8 cellular contexts compared by ENCODE assay signal in genomic region chr2:238061310-238062202, GRCh38. TPM values are rescaled to one million over a fixed set of nuclear protein-coding genes. Genes with fewer than 3 reads are reported as not detected.
DNase-seq lines count a peak whose midpoint lies in the region; ATAC-seq and TF ChIP-seq lines count a peak whose summit lies in the region.

No MANE protein-coding gene starts in this region.

- H3K36me3 ChIP-seq in HCT116 (ENCODE audit: control insufficient read depth in 1 of 2, insufficient read depth in 2 of 2, low read length in 2 of 2) (peaks cover 7 to 17% of the 10 kb centered on the region in 2 experiments; a peak in 3 of 4 replicates), aorta (ENCODE audit: control insufficient read depth in 1 of 2, insufficient read depth in 2 of 2, low read length in 1 of 2) (peaks cover 0 to 2% of the 10 kb centered on the region in 2 donors)
- peaks cover 0 to 12% (median 0%) of the 10 kb centered on the region in 3 experiments for H3K36me3 ChIP-seq in naive thymus-derived CD4-positive, alpha-beta T cell (ENCODE audit: control insufficient read depth in 2 of 3, insufficient read depth in 3 of 3, low read length in 3 of 3)

- intact Hi-C loops in HCT116 (cut with micrococcal nuclease) = no loop called here
- intact Hi-C loops in activated CD4-positive, alpha-beta T cell treated with anti-CD3 and anti-CD28 coated beads for 36 hours (cut with DNase I, micrococcal nuclease) = loop anchor here (1.0 to 10.0 kb wide), 8 partner anchors 37 to 621 kb away; partner anchors contain the start of gene TRAF3IP1 (in 1 of the 2)
- intact Hi-C loops in naive thymus-derived CD4-positive, alpha-beta T cell (cut with micrococcal nuclease) = loop anchor here (1.0 to 5.0 kb wide), 6 partner anchors 138 to 629 kb away; partner anchors contain the start of gene TRAF3IP1 (in 1 of the 2)
- intact Hi-C loops in aorta (cut with DNase I) = loop anchor here (2.0 to 10.0 kb wide), 4 partner anchors 76 to 203 kb away; partner anchors contain the start of genes UBE2F (in 2 of the 2), KLHL30 (in 1 of the 2) and RAMP1 (in 1 of the 2)

- peak overlapping the region; percentile 96 for H3K27ac Mint-ChIP-seq in activated CD4-positive, alpha-beta T cell treated with anti-CD3 and anti-CD28 coated beads for 36 hours
- peak overlapping the region; percentile 26 to 93 (median 69) for H3K27ac Mint-ChIP-seq in naive thymus-derived CD4-positive, alpha-beta T cell

- H3K4me3 Mint-ChIP-seq in activated CD4-positive, alpha-beta T cell treated with anti-CD3 and anti-CD28 coated beads for 36 hours = peak overlapping the region; percentile 80
- H3K4me3 Mint-ChIP-seq in naive thymus-derived CD4-positive, alpha-beta T cell = peak overlapping the region; percentile 83 to 98 (median 88)

- peaks cover 4% of the 10 kb centered on the region for H3K9me3 Mint-ChIP-seq in activated CD4-positive, alpha-beta T cell treated with anti-CD3 and anti-CD28 coated beads for 36 hours (ENCODE audit: low read depth)
- H3K9me3 Mint-ChIP-seq in naive thymus-derived CD4-positive, alpha-beta T cell = peaks cover 0 to 7% (median 2%) of the 10 kb centered on the region in 11 donors

- peaks cover 49% of the 10 kb centered on the region for H3K36me3 Mint-ChIP-seq in activated CD4-positive, alpha-beta T cell treated with anti-CD3 and anti-CD28 coated beads for 36 hours (ENCODE audit: low read depth)
- peaks cover 6 to 31% (median 16%) of the 10 kb centered on the region in 5 donors for H3K36me3 Mint-ChIP-seq in naive thymus-derived CD4-positive, alpha-beta T cell

- no peaks in the 10 kb centered on the region for H3K9me2 ChIP-seq in HCT116 (ENCODE audit: insufficient read depth)

- no peaks in the 10 kb centered on the region for H3K9me3 ChIP-seq in HCT116 (ENCODE audit: control insufficient read depth in 1 of 2, insufficient read depth in 1 of 2, low read depth in 1 of 2, low read length in 2 of 2)
- no peaks in the 10 kb centered on the region for H3K9me3 ChIP-seq in naive thymus-derived CD4-positive, alpha-beta T cell (ENCODE audit: control insufficient read depth in 2 of 3, low read length in 3 of 3)
- H3K9me3 ChIP-seq in aorta (ENCODE audit: control insufficient read depth, low read length) = no peaks in the 10 kb centered on the region

- H3K27ac ChIP-seq in HCT116 (ENCODE audit: low read depth, low read length) = peak overlapping the region; percentile 94
- H3K27ac ChIP-seq in naive thymus-derived CD4-positive, alpha-beta T cell (ENCODE audit: low read depth, low read length) = peak overlapping the region; percentile 73
- peak overlapping the region in 1 of 2 donors; percentile 23 for H3K27ac ChIP-seq in aorta (ENCODE audit: low read depth in 1 of 2, low read length in 2 of 2)

- H3K4me1 ChIP-seq in HCT116 (ENCODE audit: control insufficient read depth in 1 of 2, insufficient read depth in 2 of 2, low read length in 2 of 2) (peaks cover 9 to 22% of the 10 kb centered on the region in 2 experiments; a peak in 2 of 4 replicates), aorta (ENCODE audit: control insufficient read depth in 1 of 2, insufficient read depth in 2 of 2, low read length in 2 of 2) (no peaks in the 10 kb centered on the region)
- H3K4me1 ChIP-seq in naive thymus-derived CD4-positive, alpha-beta T cell (ENCODE audit: control insufficient read depth in 2 of 2, insufficient read depth in 2 of 2, low read length in 2 of 2) = peaks cover 5 to 12% of the 10 kb centered on the region in 2 donors

- peaks cover 8% of the 10 kb centered on the region for H3K27me3 Mint-ChIP-seq in activated CD4-positive, alpha-beta T cell treated with anti-CD3 and anti-CD28 coated beads for 36 hours
- H3K27me3 Mint-ChIP-seq in naive thymus-derived CD4-positive, alpha-beta T cell = peaks cover 0 to 9% (median 7%) of the 10 kb centered on the region in 5 donors

- TF ChIP-seq RAD21 in HCT116 (IDR thresholded peaks at IDR 0.05; ENCODE audit: low read depth) = no peak

- H2AFZ ChIP-seq in HCT116 (ENCODE audit: low read depth, low read length, poor library complexity, severe bottlenecking) = no peak overlapping the region

- DNase-seq in SKM-1 treated with dmso at 0.1 percent for 144 hours (lab: John Stamatoyannopoulos, UW; ENCODE audit: unreplicated experiment) = peak; percentile 18
- no peak for DNase-seq in SKM-1 (lab: John Stamatoyannopoulos, UW; ENCODE audit: unreplicated experiment)
- DNase-seq in HCT116 (ENCODE audit: low read depth, low spot score) = no peak
- peak; percentile 15 for DNase-seq in NCI-H1105 treated with DMSO at 0.1 percent for 48 hours (lab: John Stamatoyannopoulos, UW)
- peak; percentile 58 for DNase-seq in activated CD4-positive, alpha-beta T cell treated with anti-CD3 and anti-CD28 coated beads for 36 hours
- no peak for DNase-seq in epithelial cell of proximal tubule (ENCODE audit: low read depth)
- peak in 2 of 9 donors; percentile 17 to 38 for DNase-seq in naive thymus-derived CD4-positive, alpha-beta T cell
- DNase-seq in aorta = no peak

- H3K4me2 ChIP-seq in HCT116 (ENCODE audit: low read length) = peak overlapping the region; percentile 83

- H4K20me1 ChIP-seq in HCT116 (ENCODE audit: insufficient read depth) = no peaks in the 10 kb centered on the region

- peak; percentile 13 for ATAC-seq in HCT116
- ATAC-seq in activated CD4-positive, alpha-beta T cell treated with anti-CD3 and anti-CD28 coated beads for 36 hours = peak; percentile 8
- ATAC-seq in naive thymus-derived CD4-positive, alpha-beta T cell = no peak
- peak; percentile 2 for ATAC-seq in aorta (ENCODE audit: low FRiP score)

- TF ChIP-seq CTCF in HCT116 (IDR thresholded peaks at IDR 0.05 in 2 of 3, conservative IDR thresholded peaks at IDR 0.05 in 1 of 3; ENCODE audit: borderline replicate concordance in 1 of 3, insufficient read depth in 1 of 3, low read depth in 2 of 3, low read length in 2 of 3) (no peak), epithelial cell of proximal tubule (conservative IDR thresholded peaks at IDR 0.05; ENCODE audit: low read depth, low read length) (no peak)

- H3K79me2 ChIP-seq in HCT116 (ENCODE audit: insufficient read depth, low read length) = peaks cover 35% of the 10 kb centered on the region

- RAD21 ChIA-PET in HCT116 (lab: Charles Lee; ENCODE audit: low non-redundant PET in 1 of 2, low total read pairs in 2 of 2, uncharacterized antibody in 2 of 2, unreplicated experiment in 2 of 2) = no interaction called here

- no peak for TF ChIP-seq POLR2A in HCT116 (IDR thresholded peaks at IDR 0.05; ENCODE audit: borderline replicate concordance, extremely low read depth, insufficient read depth, insufficient read length)

- no peaks in the 10 kb centered on the region for H3K27me3 ChIP-seq in HCT116 (ENCODE audit: insufficient read depth, low read length)
- no peaks in the 10 kb centered on the region for H3K27me3 ChIP-seq in naive thymus-derived CD4-positive, alpha-beta T cell (ENCODE audit: control insufficient read depth in 2 of 2, insufficient read depth in 2 of 2, low read length in 2 of 2)
- no peaks in the 10 kb centered on the region for H3K27me3 ChIP-seq in aorta (ENCODE audit: control insufficient read depth in 1 of 2, insufficient read depth in 2 of 2, low read length in 1 of 2)

- peaks cover 56% of the 10 kb centered on the region for H3K4me1 Mint-ChIP-seq in activated CD4-positive, alpha-beta T cell treated with anti-CD3 and anti-CD28 coated beads for 36 hours
- peaks cover 24 to 60% (median 37%) of the 10 kb centered on the region in 7 donors for H3K4me1 Mint-ChIP-seq in naive thymus-derived CD4-positive, alpha-beta T cell

- BruUV-seq in HCT116 (replicated peaks; lab: Mats Ljungman, UMichigan) = TSS peak; percentile 58

- H3K4me3 ChIP-seq in HCT116 (replicated peaks in 1 of 2; ENCODE audit: low read depth in 1 of 2, low read length in 2 of 2) (peak overlapping the region; percentile 78 to 95), epithelial cell of proximal tubule (ENCODE audit: low read depth, low read length) (peak overlapping the region; percentile 75), aorta (ENCODE audit: low read length in 2 of 2) (peak overlapping the region; percentile 13 to 44)
- H3K4me3 ChIP-seq in naive thymus-derived CD4-positive, alpha-beta T cell (ENCODE audit: low read length) = peak overlapping the region; percentile 96

- CTCF ChIA-PET in HCT116 (lab: Charles Lee) = no interaction called here
- CTCF ChIA-PET in activated CD4-positive, alpha-beta T cell treated with anti-CD3 and anti-CD28 coated beads for 36 hours (lab: Charles Lee) = interaction anchor here (0.7 to 1.2 kb wide), 6 partner anchors 11 to 386 kb away, joined by 3 to 4 read pairs (median 4); no protein-coding TSS in a partner anchor
- CTCF ChIA-PET in naive thymus-derived CD4-positive, alpha-beta T cell (lab: Charles Lee) = interaction anchor here (0.6 to 0.7 kb wide), 2 partner anchors 194 to 237 kb away, joined by 3 read pairs; no protein-coding TSS in a partner anchor

- 1 to 2% methylated on average over 30 of the region's 30 CpGs for WGBS in aorta, 2 donors

- peak overlapping the region; percentile 92 for H3K9ac ChIP-seq in HCT116 (ENCODE audit: low read length)

- POLR2A ChIA-PET in HCT116 (lab: Charles Lee) = interaction anchor here (0.9 kb wide), 1 partner anchor 16 kb away, joined by 3 read pairs; no protein-coding TSS in a partner anchor
- POLR2A ChIA-PET in activated CD4-positive, alpha-beta T cell treated with anti-CD3 and anti-CD28 coated beads for 36 hours (lab: Charles Lee) = interaction anchor here (0.7 to 1.1 kb wide), 5 partner anchors 62 to 233 kb away, joined by 3 read pairs; no protein-coding TSS in a partner anchor
- POLR2A ChIA-PET in naive thymus-derived CD4-positive, alpha-beta T cell (lab: Charles Lee) = interaction anchor here (0.7 to 2.1 kb wide), 3 partner anchors 8 to 315 kb away, joined by 3 to 9 read pairs (median 3); partner anchors contain the start of gene ILKAP

TF ChIP-seq in HCT116, 20 proteins besides CTCF, POLR2A, EP300 and RAD21 (continues in another document):
- peak; percentile 78 for TF ChIP-seq MAX (IDR thresholded peaks at IDR 0.05)

RNA-seq across cellular contexts. Expression of gene SCLY, which starts 0.8 kb away (rescaled TPM):
- 28.7 TPM for total RNA-seq in HCT116 (2021; ENCODE audit: unreplicated experiment)
- 11.1 and 13.4 TPM in 2 replicates for polyA plus RNA-seq in HCT116 (2012)
- total RNA-seq in activated CD4-positive, alpha-beta T cell treated with anti-CD3 and anti-CD28 coated beads for 36 hours = 10 to 100 TPM; 59.2 to 60.5 TPM
- total RNA-seq in epithelial cell of proximal tubule = 11.5 and 41.5 TPM in 2 replicates
- total RNA-seq in naive thymus-derived CD4-positive, alpha-beta T cell = 10 to 100 TPM; 16.1 to 47.3 (median 29.1) TPM
- 10 to 100 TPM; 12.2 to 14.1 TPM for polyA plus RNA-seq in naive thymus-derived CD4-positive, alpha-beta T cell
- total RNA-seq in aorta = 10 to 100 TPM; 14.1 to 15.4 TPM
- polyA plus RNA-seq in aorta = 10 to 100 TPM in 1 of 2 donors, 1 to 10 TPM in 1; 6.3 to 11.1 TPM

RNA-seq across cellular contexts. Expression of gene ESPNL, which starts 38.6 kb away (rescaled TPM):
- total RNA-seq in HCT116 (2021; ENCODE audit: unreplicated experiment) (0.22 TPM), epithelial cell of proximal tubule (0.14 and 2.7 TPM in 2 replicates), aorta (not detected)
- polyA plus RNA-seq in HCT116 (2012) = 0.05 and 0.09 TPM in 2 replicates
- total RNA-seq in activated CD4-positive, alpha-beta T cell treated with anti-CD3 and anti-CD28 coated beads for 36 hours = under 1 TPM; 0.16 to 0.21 TPM
- total RNA-seq in naive thymus-derived CD4-positive, alpha-beta T cell = under 1 TPM in 4 of 5 experiments, not detected in 1; 0.07 to 0.35 (median 0.31) TPM
- polyA plus RNA-seq in naive thymus-derived CD4-positive, alpha-beta T cell = not detected
- polyA plus RNA-seq in aorta = under 1 TPM in 1 of 2 donors, not detected in 1; 0.20 TPM

Comparison
In these comparisons a context has a peak if more than half of its experiments do, and no peak if none do; other contexts are left out.
1. DNase-seq: peak in SKM-1 treated with dmso at 0.1 percent for 144 hours (single experiment), NCI-H1105 treated with DMSO at 0.1 percent for 48 hours (single experiment) and activated CD4-positive, alpha-beta T cell treated with anti-CD3 and anti-CD28 coated beads for 36 hours (single experiment); none in SKM-1 (single experiment), HCT116 (single experiment), epithelial cell of proximal tubule (single experiment) and aorta (0 of 2).
2. H3K4me3 ChIP-seq: peak in every context shown above with its lines; median percentile 96 in naive thymus-derived CD4-positive, alpha-beta T cell; 86 in HCT116; 75 in epithelial cell of proximal tubule; 28 in aorta.